ENCODE assay signal across 1 cellular context in the genomic region with DNA sequence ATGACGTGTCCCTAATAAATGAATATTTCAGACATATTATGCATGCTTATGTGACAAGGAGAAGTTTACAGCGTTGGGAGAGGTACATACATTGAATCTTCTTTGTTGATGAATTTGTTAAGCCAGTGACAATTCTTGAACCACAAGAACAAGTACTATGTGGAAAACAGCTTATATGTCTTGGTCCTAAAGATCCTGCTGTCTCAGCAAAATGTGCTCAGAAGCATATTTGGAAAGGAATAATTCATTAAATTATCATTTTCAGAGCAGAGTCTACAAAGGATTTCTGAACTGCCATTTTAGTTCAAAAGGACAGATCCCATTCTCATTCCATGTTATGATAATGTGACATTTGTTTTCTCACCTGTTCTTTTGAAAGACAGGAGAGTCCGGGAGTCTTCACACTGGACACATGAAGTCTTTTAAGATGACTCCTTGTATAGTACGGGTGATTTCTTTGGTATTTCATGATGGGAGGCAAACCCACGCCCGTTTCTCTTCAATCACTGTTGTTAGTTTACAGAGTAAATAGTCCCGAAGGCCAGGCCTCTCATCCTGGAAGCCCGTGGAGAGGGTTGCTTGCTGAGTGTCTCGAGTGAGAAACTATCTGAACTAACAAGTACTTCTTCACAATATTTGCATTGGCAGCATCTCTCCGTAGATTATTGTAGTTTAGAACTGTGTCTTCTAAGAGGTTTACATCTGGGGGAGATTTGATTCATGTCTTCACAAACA.
TF ChIP-seq lines count a peak whose summit lies in the region.

No MANE protein-coding gene starts in this region.

TF ChIP-seq in HepG2, 621 proteins besides CTCF, POLR2A, EP300 and RAD21:
- TF ChIP-seq FOXA3 (CRISPR knock-in tag; IDR thresholded peaks at IDR 0.05) (0 out of 2 replicates have a peak, but pooled peaks have one; percentile 19), MAFF (IDR thresholded peaks at IDR 0.05; ENCODE audit: low read depth, low read length) (peak; percentile 94), SPEN (CRISPR knock-in tag; IDR thresholded peaks at IDR 0.05; ENCODE audit: low read depth) (no peak), GATAD2A (CRISPR knock-in tag; IDR thresholded peaks at IDR 0.05) (0 out of 2 replicates have a peak, but pooled peaks have one; percentile 9), ATM (IDR thresholded peaks at IDR 0.05; ENCODE audit: borderline replicate concordance) (no peak), MAFK (conservative IDR thresholded peaks at IDR 0.05 in 1 of 2, IDR thresholded peaks at IDR 0.05 in 1 of 2; ENCODE audit: low read length in 2 of 2) (peak; percentile 95 to 96), GFI1 (CRISPR knock-in tag; IDR thresholded peaks at IDR 0.05; ENCODE audit: borderline replicate concordance) (peak; percentile 89), ARID5B (CRISPR knock-in tag; IDR thresholded peaks at IDR 0.05) (0 out of 2 replicates have a peak, but pooled peaks have one; percentile 9)
